ENCODE assay signal across 9 cellular contexts in genomic region chr9:127926961-127927456, GRCh38. TPM values are rescaled to one million over a fixed set of nuclear protein-coding genes. Genes with fewer than 3 reads are reported as not detected.
DNase-seq lines count a peak whose midpoint lies in the region; ATAC-seq and TF ChIP-seq lines count a peak whose summit lies in the region.
"Had no signal": no experiment of that assay in that cellular context is flagged by ENCODE, and none has a peak within 500 bp of the region (broad histone marks: within the 10 kb centered on the region; RNA-seq: fewer than 3 reads in every experiment).

No MANE protein-coding gene starts in this region.

- H3K18ac ChIP-seq in H9 (ENCODE audit: insufficient read length, low read depth, low read length): peak overlapping the region; percentile 58

- H3K56ac ChIP-seq in H9 (ENCODE audit: insufficient read length, low read depth, low read length): no peak overlapping the region

- peak overlapping the region; percentile 77 to 94 (median 88) for H3K4me2 ChIP-seq in BLaER1 treated with 17β-estradiol and CSF1 and Interleukin-3, amounts not matched to agents 10 nM and 100 nM
- peak overlapping the region; percentile 93 for H3K4me2 ChIP-seq in H9 (ENCODE audit: insufficient read depth, insufficient read length, low read length)

- no peak overlapping the region for H2BK5ac ChIP-seq in H9 (ENCODE audit: insufficient read length, low read length)

- H3K23me2 ChIP-seq in H9 (ENCODE audit: insufficient read length, low read depth, low read length, poor library complexity, severe bottlenecking): peaks cover 16% of the 10 kb centered on the region

- H3K9me3 ChIP-seq in BLaER1 treated with 17β-estradiol and CSF1 and Interleukin-3, amounts not matched to agents 10 nM and 100 nM (replicated peaks in 1 of 11): no peaks in the 10 kb centered on the region
- H3K9me3 ChIP-seq in H9 (ENCODE audit: control insufficient read depth, low read depth, low read length) (no peaks in the 10 kb centered on the region), breast epithelium (no peaks in the 10 kb centered on the region), SJCRH30 (replicated peaks) (no peaks in the 10 kb centered on the region), MG63 (no peaks in the 10 kb centered on the region)

- intact Hi-C loops in breast epithelium (cut with DNase I; ENCODE audit: low total_unique reads): loop anchor here (5.0 kb wide), 1 partner anchor 335 kb away; no protein-coding TSS in a partner anchor

- H2BK20ac ChIP-seq in H9 (ENCODE audit: low read depth, low read length, poor library complexity, severe bottlenecking): no peak overlapping the region

- TF ChIP-seq CTCF in H9 (conservative IDR thresholded peaks at IDR 0.05) (no peak), breast epithelium (IDR thresholded peaks at IDR 0.05) (no peak), mesothelial cell of epicardium (IDR thresholded peaks at IDR 0.05; ENCODE audit: unreplicated experiment) (no peak)

- no peak overlapping the region for H3T11ph ChIP-seq in H9 (ENCODE audit: low read length)

- no peak overlapping the region for H4K5ac ChIP-seq in H9 (ENCODE audit: insufficient read length, low read depth, low read length)

- H3K27me3 ChIP-seq in BLaER1 treated with 17β-estradiol and CSF1 and Interleukin-3, amounts not matched to agents 10 nM and 100 nM: peaks cover 65 to 81% (median 76%) of the 10 kb centered on the region in 11 experiments
- H3K27me3 ChIP-seq in H9 (ENCODE audit: insufficient read depth, low read length): no peaks in the 10 kb centered on the region
- H3K27me3 ChIP-seq in breast epithelium: no peaks in the 10 kb centered on the region
- H3K27me3 ChIP-seq in SJCRH30: peaks cover 31% of the 10 kb centered on the region
- H3K27me3 ChIP-seq in MG63: no peaks in the 10 kb centered on the region

- H4K20me1 ChIP-seq in BLaER1 treated with 17β-estradiol and CSF1 and Interleukin-3, amounts not matched to agents 10 nM and 100 nM: peaks cover 13 to 66% (median 43%) of the 10 kb centered on the region in 11 experiments; a peak in 20 of 22 replicates
- H4K20me1 ChIP-seq in H9 (ENCODE audit: control insufficient read depth, insufficient read depth, insufficient read length): no peaks in the 10 kb centered on the region

- H4K91ac ChIP-seq in H9 (ENCODE audit: insufficient read length, low read depth, low read length): no peak overlapping the region

- no peak overlapping the region for H3K23ac ChIP-seq in H9 (ENCODE audit: insufficient read length, low read depth, low read length)

- no peak overlapping the region for H4K8ac ChIP-seq in H9 (replicated peaks; ENCODE audit: insufficient read length, low read depth, low read length)

- no peaks in the 10 kb centered on the region for H3K36me3 ChIP-seq in BLaER1 treated with 17β-estradiol and CSF1 and Interleukin-3, amounts not matched to agents 10 nM and 100 nM
- H3K36me3 ChIP-seq in breast epithelium (no peaks in the 10 kb centered on the region), SJCRH30 (no peaks in the 10 kb centered on the region), MG63 (no peaks in the 10 kb centered on the region)

- no peaks in the 10 kb centered on the region for H3K9me3 Mint-ChIP-seq in H9
- no peaks in the 10 kb centered on the region for H3K9me3 Mint-ChIP-seq in mesothelial cell of epicardium

- no peak overlapping the region for H2BK15ac ChIP-seq in H9 (ENCODE audit: low read depth, low read length)

- H3K9ac ChIP-seq in BLaER1 treated with 17β-estradiol and CSF1 and Interleukin-3, amounts not matched to agents 10 nM and 100 nM: peak overlapping the region in 9 of 11 experiments; percentile 7 to 53 (median 29); a peak in 10 of 22 replicates
- H3K9ac ChIP-seq in H9 (ENCODE audit: extremely low read depth, insufficient read length, low read length): peak overlapping the region; percentile 48

- peak overlapping the region; percentile 27 for H3K14ac ChIP-seq in H9 (ENCODE audit: insufficient read depth, low read length)

- TF ChIP-seq POLR2A in breast epithelium (IDR thresholded peaks at IDR 0.05): no peak

- no peak overlapping the region for H2BK12ac ChIP-seq in H9 (ENCODE audit: insufficient read length, low read depth, low read length)

- ATAC-seq in HG03175 (IDR thresholded peaks at IDR 0.05; ENCODE audit: unreplicated experiment): no peak

- no peak overlapping the region for H3K27ac ChIP-seq in BLaER1 treated with 17β-estradiol and CSF1 and Interleukin-3, amounts not matched to agents 10 nM and 100 nM
- H3K27ac ChIP-seq in H9 (ENCODE audit: insufficient read length, low read depth, low read length) (no peak overlapping the region), breast epithelium (peak overlapping the region; percentile 44 to 48), SJCRH30 (no peak overlapping the region)

- no peaks in the 10 kb centered on the region for H3K79me1 ChIP-seq in H9 (ENCODE audit: insufficient read depth, low read depth, low read length, poor library complexity, severe bottlenecking)

- no peaks in the 10 kb centered on the region for H3K79me2 ChIP-seq in H9 (ENCODE audit: insufficient read depth, low read length)

- peaks cover 21 to 34% of the 10 kb centered on the region in 2 experiments for H3K4me1 Mint-ChIP-seq in H9
- peaks cover 13% of the 10 kb centered on the region for H3K4me1 Mint-ChIP-seq in mesothelial cell of epicardium

- H3K27me3 Mint-ChIP-seq in H9 (ENCODE audit: low read depth) (peaks cover 30% of the 10 kb centered on the region), mesothelial cell of epicardium (ENCODE audit: low read depth) (peaks cover 58% of the 10 kb centered on the region)

- H3K27ac Mint-ChIP-seq in H9 (peak overlapping the region; percentile 84 to 99 (median 91); a peak in 4 of 7 replicates), mesothelial cell of epicardium (no peak overlapping the region)

- H2AFZ ChIP-seq in H9 (ENCODE audit: low read length): no peak overlapping the region

- no CpG with 5 or more reads among the region's 37 CpGs for WGBS in H9 (ENCODE audit: extremely low coverage, insufficient read length, low lambda C conversion rate)

- no peak for DNase-seq in H9
- no peak for DNase-seq in breast epithelium (ENCODE audit: low spot score in 2 of 2)
- DNase-seq in mesothelial cell of epicardium (ENCODE audit: low spot score in 2 of 2, unreplicated experiment in 2 of 2): no peak
- DNase-seq in 8988T: no peak
- DNase-seq in SJCRH30: no peak
- no peak for DNase-seq in MG63
- DNase-seq: SW 1271 had no signal

- H3K4me3 ChIP-seq in BLaER1 treated with 17β-estradiol and CSF1 and Interleukin-3, amounts not matched to agents 10 nM and 100 nM: peak overlapping the region; percentile 34 to 67 (median 50); a peak in 19 of 20 replicates
- peak overlapping the region in 2 of 3 donors; percentile 61 to 69 for H3K4me3 ChIP-seq in breast epithelium
- H3K4me3 ChIP-seq in SJCRH30: no peak overlapping the region
- H3K4me3 ChIP-seq in MG63: no peak overlapping the region

- H3K36me3 Mint-ChIP-seq in H9 (ENCODE audit: insufficient read depth in 1 of 3, low read depth in 3 of 3): peaks cover 2 to 6% (median 6%) of the 10 kb centered on the region in 3 experiments; a peak in 6 of 7 replicates
- no peaks in the 10 kb centered on the region for H3K36me3 Mint-ChIP-seq in mesothelial cell of epicardium

- H3K4ac ChIP-seq in H9 (ENCODE audit: low read depth, low read length): no peak overlapping the region

- H2AK5ac ChIP-seq in H9 (ENCODE audit: insufficient read length, low read length): no peak overlapping the region

- H3K4me1 ChIP-seq in BLaER1 treated with 17β-estradiol and CSF1 and Interleukin-3, amounts not matched to agents 10 nM and 100 nM: peaks cover 31 to 70% (median 35%) of the 10 kb centered on the region in 10 experiments
- H3K4me1 ChIP-seq in H9 (ENCODE audit: insufficient read depth, low read length): peaks cover 2% of the 10 kb centered on the region; the same call in 1 of the 2 replicates
- peaks cover 5 to 9% of the 10 kb centered on the region in 2 donors for H3K4me1 ChIP-seq in breast epithelium
- peaks cover 14% of the 10 kb centered on the region; the same call in 1 of the 2 replicates for H3K4me1 ChIP-seq in SJCRH30

- H3K4me3 Mint-ChIP-seq in H9 (peak overlapping the region; percentile 92 to 97), mesothelial cell of epicardium (peak overlapping the region; percentile 74)

- no peak overlapping the region for H2BK120ac ChIP-seq in H9 (ENCODE audit: low read depth, low read length, poor library complexity, severe bottlenecking)

RNA-seq across cellular contexts. Expression of gene PIP5KL1, which starts 3.6 kb away (rescaled TPM):
- total RNA-seq in H9 (2021) (9.0 and 11.6 TPM in 2 replicates), breast epithelium (10 to 100 TPM in 1 of 3 donors, 1 to 10 TPM in 2; 2.2 to 10.1 (median 5.2) TPM), mesothelial cell of epicardium (7.6 to 9.0 TPM (median 8.2 TPM) in 3 replicates)
- 0.20 and 0.51 TPM in 2 replicates for total RNA-seq in SJCRH30 (2014; rRNA removed; shearing (Covaris generic))
- total RNA-seq in MG63 (2014; rRNA removed; shearing (Covaris generic); ENCODE audit: low replicate concordance): 0.13 TPM in 1 of 2 replicates, not detected in the other

RNA-seq across cellular contexts. Expression of gene ST6GALNAC4, which starts 10.2 kb away (rescaled TPM):
- total RNA-seq in H9 (2021) (15.4 and 16.5 TPM in 2 replicates), breast epithelium (10 to 100 TPM; 17.6 to 44.6 (median 24.0) TPM), mesothelial cell of epicardium (14.5 to 16.1 TPM (median 15.8 TPM) in 3 replicates)
- total RNA-seq in SJCRH30 (2014; rRNA removed; shearing (Covaris generic)): 19.6 and 24.3 TPM in 2 replicates
- total RNA-seq in MG63 (2014; rRNA removed; shearing (Covaris generic); ENCODE audit: low replicate concordance): 4.7 and 26.9 TPM in 2 replicates

RNA-seq across cellular contexts. Expression of gene DPM2, which starts 10.6 kb away (rescaled TPM):
- 44.7 and 46.1 TPM in 2 replicates for total RNA-seq in H9 (2021)
- total RNA-seq in breast epithelium: 10 to 100 TPM; 10.6 to 17.4 (median 17.1) TPM
- 36.8 to 37.5 TPM (median 36.9 TPM) in 3 replicates for total RNA-seq in mesothelial cell of epicardium
- 44.7 and 46.4 TPM in 2 replicates for total RNA-seq in SJCRH30 (2014; rRNA removed; shearing (Covaris generic))
- total RNA-seq in MG63 (2014; rRNA removed; shearing (Covaris generic); ENCODE audit: low replicate concordance): 23.3 and 38.9 TPM in 2 replicates

RNA-seq across cellular contexts. Expression of gene ST6GALNAC6, which starts 27.6 kb away (rescaled TPM):
- total RNA-seq in H9 (2021) (29.8 and 30.2 TPM in 2 replicates), breast epithelium (100 to 1,000 TPM in 2 of 3 donors, 10 to 100 TPM in 1; 61.5 to 175 (median 103) TPM), mesothelial cell of epicardium (34.2 to 37.5 TPM (median 36.2 TPM) in 3 replicates)
- 59.9 and 61.5 TPM in 2 replicates for total RNA-seq in SJCRH30 (2014; rRNA removed; shearing (Covaris generic))
- 40.5 and 47.3 TPM in 2 replicates for total RNA-seq in MG63 (2014; rRNA removed; shearing (Covaris generic); ENCODE audit: low replicate concordance)

RNA-seq across cellular contexts. Expression of gene AK1, which starts 49.5 kb away (rescaled TPM):
- total RNA-seq in H9 (2021) (31.6 and 41.9 TPM in 2 replicates), breast epithelium (10 to 100 TPM; 23.5 to 30.2 (median 23.6) TPM), mesothelial cell of epicardium (34.4 to 39.4 TPM (median 38.5 TPM) in 3 replicates)
- 31.4 and 36.4 TPM in 2 replicates for total RNA-seq in SJCRH30 (2014; rRNA removed; shearing (Covaris generic))
- 36.6 and 69.0 TPM in 2 replicates for total RNA-seq in MG63 (2014; rRNA removed; shearing (Covaris generic); ENCODE audit: low replicate concordance)

Comparison
In these comparisons a context has a peak if more than half of its experiments do, and no peak if none do; other contexts are left out.
1. H3K27ac ChIP-seq: peak in breast epithelium (2 of 2); none in BLaER1 treated with 17β-estradiol and CSF1 and Interleukin-3, amounts not matched to agents 10 nM and 100 nM (0 of 11), H9 (single experiment) and SJCRH30 (single experiment).
2. H3K4me3 ChIP-seq: peak in BLaER1 treated with 17β-estradiol and CSF1 and Interleukin-3, amounts not matched to agents 10 nM and 100 nM (10 of 10) and breast epithelium (2 of 3); none in SJCRH30 (single experiment) and MG63 (single experiment).